Comparison of ENCODE assay signal across 1 cellular context in the genomic region with DNA sequence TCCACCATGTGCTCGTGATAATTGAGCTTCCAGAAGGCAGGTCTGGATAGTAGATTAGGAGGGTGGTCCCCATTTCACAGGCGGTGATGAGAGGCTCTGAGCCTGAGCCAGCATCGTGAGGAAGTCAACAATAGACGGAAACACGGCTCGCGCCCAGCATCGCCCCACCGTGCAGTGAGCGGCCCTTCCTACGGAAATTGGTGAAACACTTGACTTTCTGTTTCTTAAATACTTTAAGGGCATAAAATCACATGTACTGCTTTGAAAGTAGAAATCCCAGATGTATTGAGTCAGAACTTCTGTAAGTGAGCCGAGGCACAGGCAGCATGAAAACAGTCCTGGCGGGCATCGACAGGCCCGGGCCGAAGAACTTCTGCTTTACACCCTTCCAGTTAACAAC.
TF ChIP-seq lines count a peak whose summit lies in the region.

No MANE protein-coding gene starts in this region.

TF ChIP-seq in HepG2, 621 proteins besides CTCF, POLR2A, EP300 and RAD21 (continued from another document):
- TF ChIP-seq, protein P1, sequence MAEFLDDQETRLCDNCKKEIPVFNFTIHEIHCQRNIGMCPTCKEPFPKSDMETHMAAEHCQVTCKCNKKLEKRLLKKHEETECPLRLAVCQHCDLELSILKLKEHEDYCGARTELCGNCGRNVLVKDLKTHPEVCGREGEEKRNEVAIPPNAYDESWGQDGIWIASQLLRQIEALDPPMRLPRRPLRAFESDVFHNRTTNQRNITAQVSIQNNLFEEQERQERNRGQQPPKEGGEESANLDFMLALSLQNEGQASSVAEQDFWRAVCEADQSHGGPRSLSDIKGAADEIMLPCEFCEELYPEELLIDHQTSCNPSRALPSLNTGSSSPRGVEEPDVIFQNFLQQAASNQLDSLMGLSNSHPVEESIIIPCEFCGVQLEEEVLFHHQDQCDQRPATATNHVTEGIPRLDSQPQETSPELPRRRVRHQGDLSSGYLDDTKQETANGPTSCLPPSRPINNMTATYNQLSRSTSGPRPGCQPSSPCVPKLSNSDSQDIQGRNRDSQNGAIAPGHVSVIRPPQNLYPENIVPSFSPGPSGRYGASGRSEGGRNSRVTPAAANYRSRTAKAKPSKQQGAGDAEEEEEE (CRISPR knock-in tag; IDR thresholded peaks at IDR 0.05; ENCODE audit: borderline replicate concordance), result no peak
- TF ChIP-seq NKX3-1 (CRISPR knock-in tag; IDR thresholded peaks at IDR 0.05), result no peak
- TF ChIP-seq ZFP82 (CRISPR knock-in tag; IDR thresholded peaks at IDR 0.05; ENCODE audit: borderline replicate concordance), result no peak
- no peak for TF ChIP-seq ISX (CRISPR knock-in tag; conservative IDR thresholded peaks at IDR 0.05)
- no peak for TF ChIP-seq ZNF768 (CRISPR knock-in tag; IDR thresholded peaks at IDR 0.05)
- no peak for TF ChIP-seq ZNF556 (CRISPR knock-in tag; IDR thresholded peaks at IDR 0.05; ENCODE audit: borderline replicate concordance)
- TF ChIP-seq ZNF713 (CRISPR knock-in tag; IDR thresholded peaks at IDR 0.05), result no peak
- no peak for TF ChIP-seq YEATS4 (CRISPR knock-in tag; IDR thresholded peaks at IDR 0.05; ENCODE audit: borderline replicate concordance)
- TF ChIP-seq ZNF724P (CRISPR knock-in tag; IDR thresholded peaks at IDR 0.05; ENCODE audit: borderline replicate concordance), result no peak
- no peak for TF ChIP-seq CAMTA2 (CRISPR knock-in tag; IDR thresholded peaks at IDR 0.05; ENCODE audit: borderline replicate concordance)
- TF ChIP-seq, protein P2, sequence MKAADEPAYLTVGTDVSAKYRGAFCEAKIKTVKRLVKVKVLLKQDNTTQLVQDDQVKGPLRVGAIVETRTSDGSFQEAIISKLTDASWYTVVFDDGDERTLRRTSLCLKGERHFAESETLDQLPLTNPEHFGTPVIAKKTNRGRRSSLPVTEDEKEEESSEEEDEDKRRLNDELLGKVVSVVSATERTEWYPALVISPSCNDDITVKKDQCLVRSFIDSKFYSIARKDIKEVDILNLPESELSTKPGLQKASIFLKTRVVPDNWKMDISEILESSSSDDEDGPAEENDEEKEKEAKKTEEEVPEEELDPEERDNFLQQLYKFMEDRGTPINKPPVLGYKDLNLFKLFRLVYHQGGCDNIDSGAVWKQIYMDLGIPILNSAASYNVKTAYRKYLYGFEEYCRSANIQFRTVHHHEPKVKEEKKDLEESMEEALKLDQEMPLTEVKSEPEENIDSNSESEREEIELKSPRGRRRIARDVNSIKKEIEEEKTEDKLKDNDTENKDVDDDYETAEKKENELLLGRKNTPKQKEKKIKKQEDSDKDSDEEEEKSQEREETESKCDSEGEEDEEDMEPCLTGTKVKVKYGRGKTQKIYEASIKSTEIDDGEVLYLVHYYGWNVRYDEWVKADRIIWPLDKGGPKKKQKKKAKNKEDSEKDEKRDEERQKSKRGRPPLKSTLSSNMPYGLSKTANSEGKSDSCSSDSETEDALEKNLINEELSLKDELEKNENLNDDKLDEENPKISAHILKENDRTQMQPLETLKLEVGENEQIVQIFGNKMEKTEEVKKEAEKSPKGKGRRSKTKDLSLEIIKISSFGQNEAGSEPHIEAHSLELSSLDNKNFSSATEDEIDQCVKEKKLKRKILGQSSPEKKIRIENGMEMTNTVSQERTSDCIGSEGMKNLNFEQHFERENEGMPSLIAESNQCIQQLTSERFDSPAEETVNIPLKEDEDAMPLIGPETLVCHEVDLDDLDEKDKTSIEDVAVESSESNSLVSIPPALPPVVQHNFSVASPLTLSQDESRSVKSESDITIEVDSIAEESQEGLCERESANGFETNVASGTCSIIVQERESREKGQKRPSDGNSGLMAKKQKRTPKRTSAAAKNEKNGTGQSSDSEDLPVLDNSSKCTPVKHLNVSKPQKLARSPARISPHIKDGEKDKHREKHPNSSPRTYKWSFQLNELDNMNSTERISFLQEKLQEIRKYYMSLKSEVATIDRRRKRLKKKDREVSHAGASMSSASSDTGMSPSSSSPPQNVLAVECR (CRISPR knock-in tag; IDR thresholded peaks at IDR 0.05; ENCODE audit: borderline replicate concordance), result no peak
- TF ChIP-seq, protein P3, sequence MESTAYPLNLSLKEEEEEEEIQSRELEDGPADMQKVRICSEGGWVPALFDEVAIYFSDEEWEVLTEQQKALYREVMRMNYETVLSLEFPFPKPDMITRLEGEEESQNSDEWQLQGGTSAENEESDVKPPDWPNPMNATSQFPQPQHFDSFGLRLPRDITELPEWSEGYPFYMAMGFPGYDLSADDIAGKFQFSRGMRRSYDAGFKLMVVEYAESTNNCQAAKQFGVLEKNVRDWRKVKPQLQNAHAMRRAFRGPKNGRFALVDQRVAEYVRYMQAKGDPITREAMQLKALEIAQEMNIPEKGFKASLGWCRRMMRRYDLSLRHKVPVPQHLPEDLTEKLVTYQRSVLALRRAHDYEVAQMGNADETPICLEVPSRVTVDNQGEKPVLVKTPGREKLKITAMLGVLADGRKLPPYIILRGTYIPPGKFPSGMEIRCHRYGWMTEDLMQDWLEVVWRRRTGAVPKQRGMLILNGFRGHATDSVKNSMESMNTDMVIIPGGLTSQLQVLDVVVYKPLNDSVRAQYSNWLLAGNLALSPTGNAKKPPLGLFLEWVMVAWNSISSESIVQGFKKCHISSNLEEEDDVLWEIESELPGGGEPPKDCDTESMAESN (CRISPR knock-in tag; conservative IDR thresholded peaks at IDR 0.05), result no peak
